1 cellular context compared by ENCODE assay signal in genomic region chr10:635088-635861, GRCh38.
TF ChIP-seq lines count a peak whose summit lies in the region.

No MANE protein-coding gene starts in this region.

TF ChIP-seq in GM23338, 12 proteins besides CTCF, POLR2A, EP300 and RAD21 (continued from another document):
- no peak for TF ChIP-seq REST (IDR thresholded peaks at IDR 0.05; ENCODE audit: unreplicated experiment)
- no peak for TF ChIP-seq POLR2AphosphoS5 (IDR thresholded peaks at IDR 0.05; ENCODE audit: low read depth)
- no peak for TF ChIP-seq JUNB (IDR thresholded peaks at IDR 0.05; ENCODE audit: unreplicated experiment)
- TF ChIP-seq EZH2phosphoT487 (IDR thresholded peaks at IDR 0.05; ENCODE audit: unreplicated experiment) = no peak
TF ChIP-seq in GM23338: peak in this region for 0.
